Comparison of ENCODE assay signal across 13 cellular contexts in genomic region chr4:152033621-152034020, GRCh38.
"Had no signal": no experiment of that assay in that cellular context is flagged by ENCODE, and none has a peak within 500 bp of the region (broad histone marks: within the 10 kb centered on the region; RNA-seq: fewer than 3 reads in every experiment).

No MANE protein-coding gene starts in this region.

- ATAC-seq: activated CD8-positive, alpha-beta T cell treated with anti-CD3 and anti-CD28 coated beads, Interleukin-2, amount 10 ng/mL, durations not matched to agents 7 days and 5 days; activated naive CD4-positive, alpha-beta T cell treated with anti-CD3 and anti-CD28 coated beads, Interleukin-2, amount 50 U/mL, for 72 hours; SK-N-SH treated with all-trans-retinoic acid at 6 μM for 48 hours; upper lobe of right lung had no signal

- H3K27me3 ChIP-seq: ovary, thyroid gland, upper lobe of right lung had no signal

- H3K36me3 ChIP-seq: ovary, prostate gland, thyroid gland, upper lobe of right lung had no signal

- H3K4me1 ChIP-seq: prostate gland, thyroid gland, upper lobe of right lung had no signal

- H3K27ac ChIP-seq: ovary, prostate gland, thyroid gland, upper lobe of right lung had no signal

- DNase-seq: activated CD4-positive, alpha-beta T cell treated with anti-CD3 and anti-CD28 coated beads for 1 hour; activated CD4-positive, alpha-beta T cell treated with anti-CD3 and anti-CD28 coated beads, Interleukin-2, amount 50 U/mL, for 1 hour; activated CD8-positive, alpha-beta T cell treated with anti-CD3 and anti-CD28 coated beads, Interleukin-2, amount 10 ng/mL, durations not matched to agents 7 days and 5 days; activated gamma-delta T cell treated with Interleukin-2 at 50 U/mL for 16 hours; effector CD8-positive, alpha-beta T cell; ovary; stimulated activated CD4-positive, alpha-beta T cell treated with anti-CD3 and anti-CD28 coated beads, Interleukin-4, amount 100 ng/mL, for 4 hours; thyroid gland; upper lobe of right lung had no signal

- H3K9me3 ChIP-seq: ovary, prostate gland, thyroid gland, upper lobe of right lung had no signal

- H3K4me3 ChIP-seq: lung, ovary, prostate gland, thyroid gland, upper lobe of right lung had no signal
